Comparison of ENCODE assay signal across 9 cellular contexts in the genomic region with DNA sequence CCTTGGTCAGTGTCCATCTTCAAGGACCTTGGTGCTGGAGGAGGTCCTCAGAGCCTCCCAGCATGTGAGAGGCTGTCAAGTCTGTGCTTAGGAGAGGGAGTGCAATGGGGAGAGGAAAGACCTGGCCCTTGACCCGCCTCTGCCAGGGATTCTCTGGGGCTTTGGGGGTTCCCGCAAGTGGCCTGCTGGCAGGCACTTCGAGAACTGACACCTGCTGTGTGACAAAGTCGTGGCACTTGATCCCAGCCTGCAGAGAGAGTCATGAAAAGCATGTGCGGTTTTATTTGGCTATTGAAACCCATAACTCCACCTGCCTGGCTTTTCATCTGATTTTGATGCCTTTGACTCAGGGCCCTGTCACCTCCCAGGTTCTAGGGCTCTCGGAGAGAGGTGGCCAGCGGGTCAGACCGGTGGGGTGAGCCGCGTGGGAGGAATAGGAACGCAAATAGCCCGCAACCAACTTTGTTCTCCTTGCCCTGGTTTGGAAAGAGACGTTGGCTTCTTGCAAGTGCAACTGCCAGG. TPM values are rescaled to one million over a fixed set of nuclear protein-coding genes. Genes with fewer than 3 reads are reported as not detected.
DNase-seq lines count a peak whose midpoint lies in the region; ATAC-seq and TF ChIP-seq lines count a peak whose summit lies in the region.
"Had no signal": no experiment of that assay in that cellular context is flagged by ENCODE, and none has a peak within 500 bp of the region (broad histone marks: within the 10 kb centered on the region; RNA-seq: fewer than 3 reads in every experiment).

No MANE protein-coding gene starts in this region.

- ATAC-seq in GM21528 (IDR thresholded peaks at IDR 0.05; ENCODE audit: low FRiP score, unreplicated experiment) = peak; percentile 23

- peak overlapping the region; percentile 52; the same call in 1 of the 2 replicates for H3K9ac ChIP-seq in MM.1S (ENCODE audit: low read length)

- peak overlapping the region; percentile 85 for H3K4me2 ChIP-seq in MM.1S (ENCODE audit: low read depth, low read length)

- H3K4me3 ChIP-seq in MM.1S (ENCODE audit: low read length) (peak overlapping the region; percentile 48; the same call in 1 of the 2 replicates), epithelial cell of esophagus (ENCODE audit: low read length) (no peak overlapping the region), stomach (peak overlapping the region in 1 of 4 donors; percentile 13), lower leg skin (ENCODE audit: low read depth, poor library complexity, severe bottlenecking) (no peak overlapping the region)
- H3K4me3 ChIP-seq: thoracic aorta had no signal

- H3F3A ChIP-seq in MM.1S (ENCODE audit: insufficient read depth, low read length) = peaks cover 19% of the 10 kb centered on the region

- intact Hi-C loops in stomach (cut with DNase I; ENCODE audit: low total_unique reads) (no loop called here), head of caudate nucleus (cut with DNase I) (no loop called here), lower leg skin (cut with DNase I; ENCODE audit: low total_unique reads) (no loop called here)

- peak; percentile 65 for DNase-seq in GM10266 (ENCODE audit: extremely low spot score)
- DNase-seq in MM.1S = peak; percentile 72
- peak; percentile 41 for DNase-seq in epithelial cell of esophagus (ENCODE audit: low read depth)
- peak; percentile 39 for DNase-seq in stomach
- no peak for DNase-seq in head of caudate nucleus
- DNase-seq in lower leg skin (ENCODE audit: low spot score in 2 of 2) = no peak
- DNase-seq in NCI-H82 (lab: John Stamatoyannopoulos, UW) = no peak

- TF ChIP-seq POLR2A in stomach (IDR thresholded peaks at IDR 0.05) = no peak
- TF ChIP-seq POLR2A in lower leg skin (IDR thresholded peaks at IDR 0.05) = no peak

- peaks cover 82% of the 10 kb centered on the region for H3K79me2 ChIP-seq in MM.1S (ENCODE audit: low read length)

- H3K9me3 ChIP-seq in MM.1S (replicated peaks; ENCODE audit: insufficient read depth, low read length) (no peaks in the 10 kb centered on the region), stomach (no peaks in the 10 kb centered on the region)
- H3K9me3 ChIP-seq: thoracic aorta had no signal

- no peaks in the 10 kb centered on the region for H4K20me1 ChIP-seq in MM.1S (ENCODE audit: insufficient read depth, low read length)

- no peaks in the 10 kb centered on the region for H3K27me3 ChIP-seq in MM.1S (replicated peaks; ENCODE audit: insufficient read depth, low read length)
- H3K27me3 ChIP-seq in stomach = no peaks in the 10 kb centered on the region

- H2AFZ ChIP-seq in MM.1S (ENCODE audit: low read length) = no peak overlapping the region

- no peaks in the 10 kb centered on the region for H3K9me2 ChIP-seq in MM.1S (replicated peaks; ENCODE audit: insufficient read depth, low read length)

- TF ChIP-seq CTCF in GM10266 (IDR thresholded peaks at IDR 0.05; ENCODE audit: control insufficient read depth, insufficient read depth, low read depth, missing control alignments) (no peak), MM.1S (IDR thresholded peaks at IDR 0.05; ENCODE audit: low read length) (no peak), epithelial cell of esophagus (IDR thresholded peaks at IDR 0.05; ENCODE audit: insufficient read depth, low read depth, low read length, missing control alignments) (no peak), stomach (IDR thresholded peaks at IDR 0.05) (no peak), lower leg skin (IDR thresholded peaks at IDR 0.05) (no peak)

- H3K4me1 ChIP-seq in MM.1S (ENCODE audit: low read length) = peaks cover 28% of the 10 kb centered on the region
- H3K4me1 ChIP-seq in stomach = peaks cover 59 to 99% (median 90%) of the 10 kb centered on the region in 4 donors

- 20 to 40% (median 24%) methylated on average over 13 of the region's 13 CpGs for WGBS in stomach, 5 donors
- WGBS in lower leg skin, 2 donors = 68 to 74% methylated on average over 13 of the region's 13 CpGs

- no peak for TF ChIP-seq EP300 in stomach (IDR thresholded peaks at IDR 0.05)

- H3K27ac ChIP-seq in MM.1S (ENCODE audit: low read length) = peak overlapping the region; percentile 94
- H3K27ac ChIP-seq in stomach = peak overlapping the region; percentile 49 to 80 (median 71)
- H3K27ac ChIP-seq: thoracic aorta had no signal

- H3K36me3 ChIP-seq in MM.1S (replicated peaks; ENCODE audit: insufficient read depth, low read length) (no peaks in the 10 kb centered on the region), stomach (no peaks in the 10 kb centered on the region)
- H3K36me3 ChIP-seq: thoracic aorta had no signal

RNA-seq across cellular contexts. Expression of a gene that starts 42.8 kb away (rescaled TPM):
- total RNA-seq in stomach (100 to 1,000 TPM in 4 of 5 donors, 10 to 100 TPM in 1; 58.2 to 294 (median 141) TPM), lower leg skin (100 to 1,000 TPM in 1 of 4 donors, 10 to 100 TPM in 3; 62.9 to 113 (median 69.9) TPM)
- 10 to 100 TPM; 11.8 to 21.1 (median 12.9) TPM for polyA plus RNA-seq in stomach

Comparison
In these comparisons a context has a peak if more than half of its experiments do, and no peak if none do; other contexts are left out.
1. DNase-seq: peak in GM10266 (single experiment), MM.1S (single experiment), epithelial cell of esophagus (single experiment) and stomach (single experiment); none in head of caudate nucleus (0 of 42), lower leg skin (0 of 2) and NCI-H82 (single experiment).